13 cellular contexts compared by ENCODE assay signal in the genomic region with DNA sequence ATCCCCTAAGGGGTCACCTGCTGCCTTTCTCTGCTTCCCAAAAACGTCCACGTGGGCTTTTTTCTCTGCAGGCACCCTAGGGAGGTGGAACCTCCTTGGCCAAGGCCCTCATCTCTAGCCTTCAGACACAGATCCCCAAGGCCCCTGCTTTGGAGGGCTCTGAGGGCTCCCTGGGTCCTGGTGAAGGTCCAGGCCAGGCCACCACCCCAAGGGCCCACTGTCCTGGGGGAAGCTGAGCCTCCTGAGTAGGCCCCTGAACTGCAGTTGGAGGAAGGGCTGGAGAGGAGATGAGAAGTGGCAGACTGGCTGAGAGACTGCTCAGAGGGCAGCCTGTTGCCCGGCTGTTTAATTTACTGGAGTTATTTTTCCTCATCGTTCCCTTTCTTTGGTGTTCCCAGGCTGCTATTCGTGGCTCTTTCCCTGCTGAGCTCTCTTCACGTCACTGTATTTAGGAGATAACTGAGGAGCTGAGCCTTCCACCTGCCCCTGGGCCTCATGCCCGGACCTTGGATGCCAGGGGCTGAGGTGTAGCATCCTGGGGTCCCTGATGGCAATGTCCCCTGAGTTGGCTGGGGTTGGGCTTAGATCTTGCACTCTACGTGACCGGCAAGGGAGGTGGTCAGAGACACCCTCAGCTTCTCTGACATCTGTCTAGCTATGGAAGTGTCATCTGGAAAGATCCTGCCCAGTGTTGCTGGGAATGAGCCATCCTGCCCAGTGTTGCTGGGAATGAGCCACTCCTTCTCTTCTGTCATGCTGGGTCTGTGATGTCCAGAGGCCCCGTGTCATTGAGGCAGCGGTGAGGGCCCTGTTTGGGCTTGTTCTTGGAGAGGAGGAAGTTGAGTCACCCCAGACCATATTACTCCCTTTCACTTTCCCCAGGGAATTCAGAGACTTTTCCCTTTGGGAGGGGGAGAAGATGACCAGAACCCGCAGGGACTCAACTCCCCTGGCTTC.
DNase-seq lines count a peak whose midpoint lies in the region; TF ChIP-seq lines count a peak whose summit lies in the region.
"Had no signal": no experiment of that assay in that cellular context is flagged by ENCODE, and none has a peak within 500 bp of the region (broad histone marks: within the 10 kb centered on the region; RNA-seq: fewer than 3 reads in every experiment).

No MANE protein-coding gene starts in this region.

- H3K27ac ChIP-seq in epithelial cell of prostate: peak overlapping the region; percentile 71
- H3K27ac ChIP-seq: KMS-11, suprapubic skin had no signal

- no peak overlapping the region for H3K4me3 ChIP-seq in AG10803 (ENCODE audit: low read length)
- H3K4me3 ChIP-seq: adrenal gland, suprapubic skin had no signal

- DNase-seq in AG10803 (ENCODE audit: low read depth) (peak; percentile 72), RKO (ENCODE audit: low spot score) (peak; percentile 31), epithelial cell of prostate (ENCODE audit: low read depth, low spot score) (peak; percentile 92), myocyte (ENCODE audit: low read depth) (peak; percentile 78), NCI-H1105 treated with DMSO at 0.1 percent for 48 hours (lab: John Stamatoyannopoulos, UW) (no peak), NCI-H2107 treated with DMSO at 0.1 percent for 48 hours (lab: John Stamatoyannopoulos, UW; ENCODE audit: unreplicated experiment) (no peak), NAMALWA (ENCODE audit: low spot score) (no peak)
- DNase-seq in stimulated activated naive CD4-positive, alpha-beta T cell (lab: John Stamatoyannopoulos, UW): no peak
- DNase-seq: activated CD4-positive, alpha-beta T cell treated with anti-CD3 and anti-CD28 coated beads for 36 hours; CD4-positive, alpha-beta T cell had no signal

- TF ChIP-seq CTCF in AG10803 (conservative IDR thresholded peaks at IDR 0.05; ENCODE audit: low read length): no peak

Comparison
In these comparisons a context has a peak if more than half of its experiments do, and no peak if none do; other contexts are left out.
1. DNase-seq: peak in AG10803 (single experiment), RKO (single experiment), epithelial cell of prostate (single experiment) and myocyte (single experiment); none in NCI-H1105 treated with DMSO at 0.1 percent for 48 hours (single experiment), stimulated activated naive CD4-positive, alpha-beta T cell (0 of 6), NCI-H2107 treated with DMSO at 0.1 percent for 48 hours (single experiment) and NAMALWA (single experiment).